ENCODE assay signal across 26 cellular contexts in the genomic region with DNA sequence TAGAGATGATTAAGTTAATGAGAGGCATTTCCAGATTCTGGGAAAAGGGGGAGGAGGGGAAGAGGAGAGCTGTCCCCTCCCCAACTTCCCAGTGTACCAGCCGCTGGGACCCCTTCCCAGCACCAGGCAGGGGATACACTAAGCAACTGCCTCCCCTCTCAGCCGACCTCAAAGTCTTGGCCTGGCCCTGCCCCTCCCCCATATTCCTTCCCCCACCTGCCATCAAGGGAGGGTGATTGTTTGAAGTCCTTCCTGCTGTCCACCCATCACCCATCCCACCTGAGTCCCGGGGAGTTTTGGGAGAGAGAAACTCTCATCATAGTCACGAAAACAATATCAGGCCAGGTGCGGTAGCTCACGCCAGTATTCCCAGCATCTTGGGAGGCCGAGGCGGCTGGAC. TPM values are rescaled to one million over a fixed set of nuclear protein-coding genes. Genes with fewer than 3 reads are reported as not detected.
"Had no signal": no experiment of that assay in that cellular context is flagged by ENCODE, and none has a peak within 500 bp of the region (broad histone marks: within the 10 kb centered on the region; RNA-seq: fewer than 3 reads in every experiment).

No MANE protein-coding gene starts in this region.

- H3K27ac ChIP-seq: epithelial cell of prostate, gastroesophageal sphincter, heart left ventricle, left ventricle myocardium inferior, neutrophil, pancreas, tibial artery had no signal

- H3K36me3 ChIP-seq: gastroesophageal sphincter, heart left ventricle, left ventricle myocardium inferior, neutrophil, pancreas, tibial artery had no signal

- H3K9me3 ChIP-seq: gastroesophageal sphincter, heart left ventricle, left ventricle myocardium inferior, neutrophil, pancreas, tibial artery had no signal

- H3K4me3 Mint-ChIP-seq: activated B cell treated with CpG ODN at 0.5 μM for 24 hours; activated CD4-positive, alpha-beta T cell treated with anti-CD3 and anti-CD28 coated beads for 36 hours; activated naive CD4-positive, alpha-beta T cell treated with anti-CD3 and anti-CD28 coated beads for 36 hours; activated naive CD8-positive, alpha-beta T cell treated with anti-CD3 and anti-CD28 coated beads, Interleukin-2, amount 10 ng/mL, durations not matched to agents 7 days and 5 days; activated T-cell treated with anti-CD3 and anti-CD28 coated beads, Interleukin-2, amount 50 U/mL, for 4 hours; immature natural killer cell; mesothelial cell of epicardium; natural killer cell; stimulated activated naive CD8-positive, alpha-beta T cell treated with anti-CD3 and anti-CD28 coated beads, Interleukin-15, Interleukin-2, amounts not matched to agents 100 ng/mL and 50 ng/mL, for 24 hours had no signal

- H3K27me3 ChIP-seq: pancreas had no signal

- H3K36me3 Mint-ChIP-seq: activated naive CD8-positive, alpha-beta T cell treated with anti-CD3 and anti-CD28 coated beads, Interleukin-2, amount 10 ng/mL, durations not matched to agents 7 days and 5 days; immature natural killer cell; natural killer cell had no signal

- H3K27ac Mint-ChIP-seq: activated B cell treated with CpG ODN at 0.5 μM for 24 hours; activated CD4-positive, alpha-beta T cell treated with anti-CD3 and anti-CD28 coated beads for 36 hours; activated naive CD4-positive, alpha-beta T cell treated with anti-CD3 and anti-CD28 coated beads for 36 hours; activated naive CD8-positive, alpha-beta T cell treated with anti-CD3 and anti-CD28 coated beads, Interleukin-2, amount 10 ng/mL, durations not matched to agents 7 days and 5 days; immature natural killer cell; mesothelial cell of epicardium; natural killer cell; stimulated activated naive CD8-positive, alpha-beta T cell treated with anti-CD3 and anti-CD28 coated beads, Interleukin-15, Interleukin-2, amounts not matched to agents 100 ng/mL and 50 ng/mL, for 24 hours had no signal

- H3K4me1 ChIP-seq: gastroesophageal sphincter, heart left ventricle, left ventricle myocardium inferior, pancreas, tibial artery had no signal

- DNase-seq: activated B cell treated with CpG ODN at 0.5 μM for 24 hours; activated CD4-positive, alpha-beta T cell treated with anti-CD3 and anti-CD28 coated beads for 36 hours; activated CD4-positive, alpha-beta T cell treated with anti-CD3 and anti-CD28 coated beads, Interleukin-2, amount 50 U/mL, for 4 hours; activated CD8-positive, alpha-beta memory T cell treated with anti-CD3 and anti-CD28 coated beads for 24 hours; activated CD8-positive, alpha-beta memory T cell treated with anti-CD3 and anti-CD28 coated beads, Interleukin-2, amount 50 U/mL, for 4 hours; activated effector memory CD4-positive, alpha-beta T cell treated with Interleukin-2 at 50 U/mL for 16 hours; activated naive CD4-positive, alpha-beta T cell treated with anti-CD3 and anti-CD28 coated beads for 36 hours; activated naive CD8-positive, alpha-beta T cell treated with anti-CD3 and anti-CD28 coated beads, Interleukin-2, amount 10 ng/mL, durations not matched to agents 7 days and 5 days; activated T-cell treated with anti-CD3 and anti-CD28 coated beads, Interleukin-2, amount 50 U/mL, for 4 hours; amniotic stem cell; cortex of kidney; heart left ventricle; immature natural killer cell; left ventricle myocardium inferior; natural killer cell; pancreas; right cardiac atrium; stimulated activated CD4-positive, alpha-beta T cell treated with anti-CD3 and anti-CD28 coated beads, Interleukin-4, amount 100 ng/mL, for 4 hours; T-helper 1 cell; T1000; tibial artery had no signal

- H3K9me3 Mint-ChIP-seq: activated B cell treated with CpG ODN at 0.5 μM for 24 hours; activated naive CD4-positive, alpha-beta T cell treated with anti-CD3 and anti-CD28 coated beads for 36 hours; activated naive CD8-positive, alpha-beta T cell treated with anti-CD3 and anti-CD28 coated beads, Interleukin-2, amount 10 ng/mL, durations not matched to agents 7 days and 5 days; activated T-cell treated with anti-CD3 and anti-CD28 coated beads, Interleukin-2, amount 50 U/mL, for 4 hours; mesothelial cell of epicardium; natural killer cell; stimulated activated naive CD8-positive, alpha-beta T cell treated with anti-CD3 and anti-CD28 coated beads, Interleukin-15, Interleukin-2, amounts not matched to agents 100 ng/mL and 50 ng/mL, for 24 hours had no signal

- ATAC-seq: activated CD4-positive, alpha-beta T cell treated with anti-CD3 and anti-CD28 coated beads for 36 hours; activated T-cell treated with anti-CD3 and anti-CD28 coated beads, Interleukin-2, amount 50 U/mL, for 4 hours; gastroesophageal sphincter; heart left ventricle; natural killer cell; pancreas; right cardiac atrium had no signal

- H3K4me3 ChIP-seq: gastroesophageal sphincter, heart left ventricle, left ventricle myocardium inferior, pancreas, tibial artery had no signal

- H3K4me1 Mint-ChIP-seq: activated B cell treated with CpG ODN at 0.5 μM for 24 hours; activated CD4-positive, alpha-beta T cell treated with anti-CD3 and anti-CD28 coated beads for 36 hours; activated naive CD8-positive, alpha-beta T cell treated with anti-CD3 and anti-CD28 coated beads, Interleukin-2, amount 10 ng/mL, durations not matched to agents 7 days and 5 days; immature natural killer cell; natural killer cell had no signal

RNA-seq across cellular contexts. Expression of a gene that starts 20.1 kb away (rescaled TPM):
- total RNA-seq: activated B cell treated with CpG ODN at 0.5 μM for 24 hours; activated naive CD4-positive, alpha-beta T cell treated with anti-CD3 and anti-CD28 coated beads for 36 hours; natural killer cell had no signal
- polyA plus RNA-seq: immature natural killer cell had no signal
